ENCODE assay signal across 20 cellular contexts in genomic region chr6:22332726-22333125, GRCh38. TPM values are rescaled to one million over a fixed set of nuclear protein-coding genes. Genes with fewer than 3 reads are reported as not detected.
A peak's percentile ranks its signal among the peaks of the same experiment; 100 is the strongest.
DNase-seq lines count a peak whose midpoint lies in the region; ATAC-seq lines count a peak whose summit lies in the region.
"Had no signal": no experiment of that assay in that cellular context is flagged by ENCODE, and none has a peak within 500 bp of the region (broad histone marks: within the 10 kb centered on the region; RNA-seq: fewer than 3 reads in every experiment).

No MANE protein-coding gene starts in this region.

- H3K36me3 ChIP-seq in adipocyte (ENCODE audit: control insufficient read depth, insufficient read depth, low read length, severe bottlenecking), result no peaks in the 10 kb centered on the region
- H3K36me3 ChIP-seq in CD8-positive, alpha-beta memory T cell (ENCODE audit: insufficient read depth, low read length), result no peaks in the 10 kb centered on the region
- H3K36me3 ChIP-seq: BLaER1 had no signal

- H3K9me3 ChIP-seq in adipocyte (ENCODE audit: control insufficient read depth, low read length), result no peaks in the 10 kb centered on the region
- no peaks in the 10 kb centered on the region for H3K9me3 ChIP-seq in CD8-positive, alpha-beta memory T cell (ENCODE audit: low read length)

- H3K9me3 Mint-ChIP-seq in activated T-cell treated with anti-CD3 and anti-CD28 coated beads, Interleukin-2, amount 50 U/mL, for 4 hours, result peaks cover 10% of the 10 kb centered on the region
- peaks cover 0 to 21% (median 6%) of the 10 kb centered on the region in 5 donors for H3K9me3 Mint-ChIP-seq in CD8-positive, alpha-beta memory T cell

- no peak overlapping the region for H3K27ac ChIP-seq in CD8-positive, alpha-beta memory T cell (ENCODE audit: low read depth, low read length)
- H3K27ac ChIP-seq: BLaER1, HL-60, SK-N-MC had no signal

- POLR2A ChIA-PET in CD8-positive, alpha-beta memory T cell (lab: Charles Lee), result no interaction called here

- no peak overlapping the region for H3K4me3 Mint-ChIP-seq in activated T-cell treated with anti-CD3 and anti-CD28 coated beads, Interleukin-2, amount 50 U/mL, for 4 hours
- no peak overlapping the region for H3K4me3 Mint-ChIP-seq in CD8-positive, alpha-beta memory T cell

- no peaks in the 10 kb centered on the region for H3K36me3 Mint-ChIP-seq in activated T-cell treated with anti-CD3 and anti-CD28 coated beads, Interleukin-2, amount 50 U/mL, for 4 hours (ENCODE audit: insufficient read depth)
- H3K36me3 Mint-ChIP-seq in CD8-positive, alpha-beta memory T cell, result peaks cover 0 to 2% (median 0%) of the 10 kb centered on the region in 3 donors

- DNase-seq in NCI-H510A treated with DMSO at 0.1 percent for 48 hours (lab: John Stamatoyannopoulos, UW) (peak; percentile 12), NCI-H510A (lab: John Stamatoyannopoulos, UW) (no peak), adipocyte (ENCODE audit: low read depth) (peak; percentile 63), fibroblast of gingiva (ENCODE audit: low read depth) (peak; percentile 5), hippocampal formation (lab: John Stamatoyannopoulos, UW) (no peak)
- no peak for DNase-seq in activated T-cell treated with anti-CD3 and anti-CD28 coated beads, Interleukin-2, amount 50 U/mL, for 4 hours
- DNase-seq in CD8-positive, alpha-beta memory T cell, result no peak
- DNase-seq: 8988T, HCEC 1CT, NCI-H1417, NCI-H1930, NCI-H2171, NCI-H446, NCI-H774 had no signal

- no peak overlapping the region for H3K4me3 ChIP-seq in adipocyte (ENCODE audit: low read length)
- H3K4me3 ChIP-seq in CD8-positive, alpha-beta memory T cell (ENCODE audit: low read length), result no peak overlapping the region
- H3K4me3 ChIP-seq: BLaER1, SK-N-MC had no signal

- no peak overlapping the region for H3K27ac Mint-ChIP-seq in CD8-positive, alpha-beta memory T cell

- peaks cover 9% of the 10 kb centered on the region for H3K4me1 ChIP-seq in adipocyte (ENCODE audit: control insufficient read depth, insufficient read depth, low read length)
- no peaks in the 10 kb centered on the region for H3K4me1 ChIP-seq in CD8-positive, alpha-beta memory T cell (ENCODE audit: insufficient read depth, low read length)
- H3K4me1 ChIP-seq: BLaER1 had no signal

- no peaks in the 10 kb centered on the region for H3K27me3 Mint-ChIP-seq in activated T-cell treated with anti-CD3 and anti-CD28 coated beads, Interleukin-2, amount 50 U/mL, for 4 hours (ENCODE audit: low read depth)
- H3K27me3 Mint-ChIP-seq in CD8-positive, alpha-beta memory T cell, result no peaks in the 10 kb centered on the region

- CTCF ChIA-PET in CD8-positive, alpha-beta memory T cell (lab: Charles Lee), result no interaction called here

- no peak for ATAC-seq in activated T-cell treated with anti-CD3 and anti-CD28 coated beads, Interleukin-2, amount 50 U/mL, for 4 hours
- no peak for ATAC-seq in GM18858 (IDR thresholded peaks at IDR 0.05; ENCODE audit: unreplicated experiment)
- ATAC-seq: Right ventricle myocardium inferior had no signal

- no peaks in the 10 kb centered on the region for H3K4me1 Mint-ChIP-seq in activated T-cell treated with anti-CD3 and anti-CD28 coated beads, Interleukin-2, amount 50 U/mL, for 4 hours (ENCODE audit: low read depth)
- H3K4me1 Mint-ChIP-seq in CD8-positive, alpha-beta memory T cell, result no peaks in the 10 kb centered on the region

- no peak overlapping the region for H3K9ac ChIP-seq in adipocyte (ENCODE audit: low read length)
- H3K9ac ChIP-seq: BLaER1 had no signal

- H3K27me3 ChIP-seq in adipocyte (replicated peaks; ENCODE audit: control insufficient read depth, insufficient read depth, low read length), result no peaks in the 10 kb centered on the region
- no peaks in the 10 kb centered on the region for H3K27me3 ChIP-seq in CD8-positive, alpha-beta memory T cell (ENCODE audit: insufficient read depth, low read length, poor library complexity, severe bottlenecking)
- H3K27me3 ChIP-seq: BLaER1 had no signal

RNA-seq across cellular contexts. Expression of gene PRL, which starts 35.9 kb away (rescaled TPM):
- total RNA-seq in activated T-cell treated with anti-CD3 and anti-CD28 coated beads, Interleukin-2, amount 50 U/mL, for 4 hours, result under 1 TPM in 1 of 3 donors, not detected in 2; 0.24 TPM
- not detected for total RNA-seq in CD8-positive, alpha-beta memory T cell
- polyA plus RNA-seq in CD8-positive, alpha-beta memory T cell, result 0.21 TPM
- total RNA-seq: LHCN-M2, Right ventricle myocardium inferior had no signal

Comparison
In these comparisons a context has a peak if more than half of its experiments do, and no peak if none do; other contexts are left out.
1. DNase-seq: peak in NCI-H510A treated with DMSO at 0.1 percent for 48 hours (single experiment), adipocyte (single experiment) and fibroblast of gingiva (single experiment); none in NCI-H510A (single experiment), hippocampal formation (0 of 2), activated T-cell treated with anti-CD3 and anti-CD28 coated beads, Interleukin-2, amount 50 U/mL, for 4 hours (single experiment) and CD8-positive, alpha-beta memory T cell (0 of 5).